8 cellular contexts compared by ENCODE assay signal in genomic region chr9:4740373-4740622, GRCh38. TPM values are rescaled to one million over a fixed set of nuclear protein-coding genes. Genes with fewer than 3 reads are reported as not detected.
DNase-seq lines count a peak whose midpoint lies in the region; ATAC-seq, FAIRE-seq and TF ChIP-seq lines count a peak whose summit lies in the region.

No MANE protein-coding gene starts in this region.

- FAIRE-seq in A549 (lab: Jason Lieb, UNC): no peak

- RAD21 ChIA-PET in HCT116 (lab: Charles Lee; ENCODE audit: low non-redundant PET in 1 of 2, low total read pairs in 2 of 2, uncharacterized antibody in 2 of 2, unreplicated experiment in 2 of 2): no interaction called here

- peak overlapping the region; percentile 86 for H3K9ac ChIP-seq in HCT116 (ENCODE audit: low read length)

- TF ChIP-seq RAD21 in A549 (conservative IDR thresholded peaks at IDR 0.05 in 1 of 2, IDR thresholded peaks at IDR 0.05 in 1 of 2) (no peak), HCT116 (IDR thresholded peaks at IDR 0.05; ENCODE audit: low read depth) (no peak)

- H3K9me3 ChIP-seq in A549 (no peaks in the 10 kb centered on the region), HCT116 (ENCODE audit: control insufficient read depth in 1 of 2, insufficient read depth in 1 of 2, low read depth in 1 of 2, low read length in 2 of 2) (no peaks in the 10 kb centered on the region), right lobe of liver (no peaks in the 10 kb centered on the region), upper lobe of left lung (no peaks in the 10 kb centered on the region)

- H3K4me1 ChIP-seq in A549 (peaks cover 24% of the 10 kb centered on the region), HCT116 (ENCODE audit: control insufficient read depth in 1 of 2, insufficient read depth in 2 of 2, low read length in 2 of 2) (peaks cover 27 to 45% of the 10 kb centered on the region in 2 experiments), right lobe of liver (peaks cover 0 to 15% (median 0%) of the 10 kb centered on the region in 4 donors), upper lobe of left lung (peaks cover 10 to 29% (median 21%) of the 10 kb centered on the region in 4 donors)

- H3K36me3 ChIP-seq in HCT116 (ENCODE audit: control insufficient read depth in 1 of 2, insufficient read depth in 2 of 2, low read length in 2 of 2): no peaks in the 10 kb centered on the region
- no peaks in the 10 kb centered on the region for H3K36me3 ChIP-seq in right lobe of liver
- H3K36me3 ChIP-seq in upper lobe of left lung: no peaks in the 10 kb centered on the region

- POLR2A ChIA-PET in A549 (lab: Yijun Ruan, JAX): interaction anchor here (0.8 to 2.2 kb wide), 11 partner anchors 10 to 1896 kb away, joined by 3 to 12 read pairs (median 4); partner anchors contain the start of genes CDC37L1, PUM3, RCL1 and RIC1
- POLR2A ChIA-PET in HCT116 (lab: Charles Lee): interaction anchor here (1.3 kb wide), 2 partner anchors 8 to 61 kb away, joined by 3 read pairs; partner anchors contain the start of gene CDC37L1

- no peak overlapping the region for H2AFZ ChIP-seq in HCT116 (ENCODE audit: low read depth, low read length, poor library complexity, severe bottlenecking)

- BruUV-seq in HCT116 (replicated peaks; lab: Mats Ljungman, UMichigan): no TSS peak

- TF ChIP-seq POLR2A in A549 (IDR thresholded peaks at IDR 0.05; ENCODE audit: low read length) (no peak), HCT116 (IDR thresholded peaks at IDR 0.05; ENCODE audit: borderline replicate concordance, extremely low read depth, insufficient read depth, insufficient read length) (no peak), right lobe of liver (IDR thresholded peaks at IDR 0.05) (no peak), upper lobe of left lung (IDR thresholded peaks at IDR 0.05) (no peak)

- CTCF ChIA-PET in A549 (lab: Yijun Ruan, JAX): interaction anchor here (0.6 to 8.0 kb wide), 16 partner anchors 11 to 374 kb away, joined by 3 to 69 read pairs (median 6); partner anchors contain the start of genes JAK2 and SPATA6L
- CTCF ChIA-PET in HCT116 (lab: Charles Lee): interaction anchor here (1.1 to 2.1 kb wide), 2 partner anchors 9 to 12 kb away, joined by 5 read pairs; no protein-coding TSS in a partner anchor

- peaks cover 51% of the 10 kb centered on the region for H3K79me2 ChIP-seq in HCT116 (ENCODE audit: insufficient read depth, low read length)

- TF ChIP-seq CTCF in A549 (IDR thresholded peaks at IDR 0.05) (no peak), HCT116 (IDR thresholded peaks at IDR 0.05 in 2 of 3, conservative IDR thresholded peaks at IDR 0.05 in 1 of 3; ENCODE audit: borderline replicate concordance in 1 of 3, insufficient read depth in 1 of 3, low read depth in 2 of 3, low read length in 2 of 3) (no peak), astrocyte of the cerebellum (IDR thresholded peaks at IDR 0.05; ENCODE audit: low read depth, low read length, missing control alignments) (no peak), right lobe of liver (IDR thresholded peaks at IDR 0.05) (no peak), upper lobe of left lung (IDR thresholded peaks at IDR 0.05) (no peak)

- TF ChIP-seq EP300 in A549 (IDR thresholded peaks at IDR 0.05) (no peak), upper lobe of left lung (IDR thresholded peaks at IDR 0.05) (no peak)

- WGBS in A549 (ENCODE audit: missing lambda C conversion rate): under 1% methylated on average over 5 of the region's 5 CpGs
- 0% methylated on average over 5 of the region's 5 CpGs for WGBS in right lobe of liver (ENCODE audit: insufficient coverage, low coverage, low lambda C conversion rate, missing lambda C conversion rate)
- WGBS in upper lobe of left lung, 2 donors: 0 to 1% methylated on average over 5 of the region's 5 CpGs

- no peak for DNase-seq in A549 (ENCODE audit: low read depth in 1 of 2, low spot score in 1 of 2)
- no peak for DNase-seq in HCT116 (ENCODE audit: low read depth, low spot score)
- no peak for DNase-seq in astrocyte of the cerebellum (ENCODE audit: low read depth)
- DNase-seq in right lobe of liver: no peak
- no peak for DNase-seq in upper lobe of left lung
- no peak for DNase-seq in activated CD4-positive, CD25-positive, alpha-beta regulatory T cell treated with anti-CD3 and anti-CD28 coated beads, Interleukin-2, amount 50 U/mL, for 72 hours
- no peak for DNase-seq in CD1c-positive myeloid dendritic cell (ENCODE audit: extremely low spot score)

- H3K4me3 ChIP-seq in A549 (peak overlapping the region; percentile 88), HCT116 (replicated peaks in 1 of 2; ENCODE audit: low read depth in 1 of 2, low read length in 2 of 2) (peak overlapping the region; percentile 65 to 91), astrocyte of the cerebellum (ENCODE audit: low read depth, low read length) (peak overlapping the region; percentile 88), right lobe of liver (peak overlapping the region; percentile 79 to 99 (median 81)), upper lobe of left lung (peak overlapping the region; percentile 87 to 97 (median 92))

- intact Hi-C loops in HCT116 (cut with micrococcal nuclease) (no loop called here), right lobe of liver (cut with DNase I) (loop anchor here in 1 of 2 donors (10.0 kb wide), 1 partner anchor 75 kb away; the partner anchor contains the start of genes PLPP6 and SPATA6L)

- H3K27me3 ChIP-seq in HCT116 (ENCODE audit: insufficient read depth, low read length) (no peaks in the 10 kb centered on the region), right lobe of liver (no peaks in the 10 kb centered on the region), upper lobe of left lung (no peaks in the 10 kb centered on the region)

- no peak for ATAC-seq in A549
- ATAC-seq in HCT116: no peak
- peak; percentile 7 to 19 (median 14) for ATAC-seq in right lobe of liver
- ATAC-seq in upper lobe of left lung (ENCODE audit: low FRiP score in 2 of 2): no peak
- ATAC-seq in HG03342 (IDR thresholded peaks at IDR 0.05; ENCODE audit: unreplicated experiment): no peak

- H3K4me2 ChIP-seq in A549 (peak overlapping the region; percentile 75), HCT116 (ENCODE audit: low read length) (peak overlapping the region; percentile 92)

- H3K27ac ChIP-seq in A549 (peak overlapping the region; percentile 88 to 92), HCT116 (ENCODE audit: low read depth, low read length) (peak overlapping the region; percentile 84), right lobe of liver (peak overlapping the region; percentile 92 to 99 (median 94)), upper lobe of left lung (peak overlapping the region; percentile 84 to 98 (median 96))

- H3K9me2 ChIP-seq in HCT116 (ENCODE audit: insufficient read depth): no peaks in the 10 kb centered on the region

- in situ Hi-C loops in astrocyte of the cerebellum (cut with HindIII; ENCODE audit: low sequenced_read_pairs): no loop called here

- no peaks in the 10 kb centered on the region for H4K20me1 ChIP-seq in HCT116 (ENCODE audit: insufficient read depth)

TF ChIP-seq in A549, 52 proteins besides CTCF, POLR2A, EP300 and RAD21:
- TF ChIP-seq HOXA7 (CRISPR knock-in tag; IDR thresholded peaks at IDR 0.05) (0 out of 2 replicates have a peak, but pooled peaks have one; percentile 20), EHMT2 (IDR thresholded peaks at IDR 0.05; ENCODE audit: low read depth) (no peak), ZNF302 (CRISPR knock-in tag; IDR thresholded peaks at IDR 0.05) (0 out of 2 replicates have a peak, but pooled peaks have one; percentile 5)

TF ChIP-seq in HCT116, 20 proteins besides CTCF, POLR2A, EP300 and RAD21 (continues in another document):
- TF ChIP-seq ELF1 (IDR thresholded peaks at IDR 0.05; ENCODE audit: borderline replicate concordance, low read depth) (no peak), CBX3 (IDR thresholded peaks at IDR 0.05; ENCODE audit: low read depth) (no peak), EZH2phosphoT487 (IDR thresholded peaks at IDR 0.05; ENCODE audit: borderline replicate concordance) (no peak), SP1 (IDR thresholded peaks at IDR 0.05; ENCODE audit: low read depth) (no peak), EZH2 (IDR thresholded peaks at IDR 0.05) (no peak), POLR2AphosphoS5 (IDR thresholded peaks at IDR 0.05; ENCODE audit: low read depth, low read length) (no peak), EGR1 (IDR thresholded peaks at IDR 0.05; ENCODE audit: low read depth) (no peak)
- TF ChIP-seq, protein P1, sequence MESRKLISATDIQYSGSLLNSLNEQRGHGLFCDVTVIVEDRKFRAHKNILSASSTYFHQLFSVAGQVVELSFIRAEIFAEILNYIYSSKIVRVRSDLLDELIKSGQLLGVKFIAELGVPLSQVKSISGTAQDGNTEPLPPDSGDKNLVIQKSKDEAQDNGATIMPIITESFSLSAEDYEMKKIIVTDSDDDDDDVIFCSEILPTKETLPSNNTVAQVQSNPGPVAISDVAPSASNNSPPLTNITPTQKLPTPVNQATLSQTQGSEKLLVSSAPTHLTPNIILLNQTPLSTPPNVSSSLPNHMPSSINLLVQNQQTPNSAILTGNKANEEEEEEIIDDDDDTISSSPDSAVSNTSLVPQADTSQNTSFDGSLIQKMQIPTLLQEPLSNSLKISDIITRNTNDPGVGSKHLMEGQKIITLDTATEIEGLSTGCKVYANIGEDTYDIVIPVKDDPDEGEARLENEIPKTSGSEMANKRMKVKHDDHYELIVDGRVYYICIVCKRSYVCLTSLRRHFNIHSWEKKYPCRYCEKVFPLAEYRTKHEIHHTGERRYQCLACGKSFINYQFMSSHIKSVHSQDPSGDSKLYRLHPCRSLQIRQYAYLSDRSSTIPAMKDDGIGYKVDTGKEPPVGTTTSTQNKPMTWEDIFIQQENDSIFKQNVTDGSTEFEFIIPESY (IDR thresholded peaks at IDR 0.05; ENCODE audit: extremely low read depth, insufficient replicate concordance, low read length): no peak

RNA-seq across cellular contexts. Expression of gene AK3, which starts 0.7 kb away (rescaled TPM):
- polyA plus RNA-seq in A549 (2011; rRNA removed) (70.4 and 83.0 TPM in 2 replicates), A549 (2017; fragmentation: RNase III; extraction: RNeasy Plus Mini Kit Qiagen cat#74134 plus additional on column Dnase treatment) (42.6 to 51.0 TPM (median 49.0 TPM) in 3 replicates)
- 14.9 and 21.0 TPM in 2 replicates for polyA plus RNA-seq in A549 (2012; cell fraction: cytosol; rRNA removed)
- polyA plus RNA-seq in A549 (2012; cell fraction: nucleus; rRNA removed): 6.3 and 8.9 TPM in 2 replicates
- 22.6 and 31.3 TPM in 2 replicates for polyA minus RNA-seq in A549 (2011; rRNA and poly(A)+ RNA removed)
- total RNA-seq in HCT116 (2021; ENCODE audit: unreplicated experiment) (43.0 TPM), right lobe of liver (100 to 1,000 TPM in 3 of 6 experiments, 10 to 100 TPM in 3; 72.4 to 131 (median 99.5) TPM), upper lobe of left lung (10 to 100 TPM; 33.2 to 81.2 (median 51.7) TPM)
- 22.0 and 22.3 TPM in 2 replicates for polyA plus RNA-seq in HCT116 (2012)

RNA-seq across cellular contexts. Expression of gene RCL1, which starts 52.4 kb away (rescaled TPM):
- polyA plus RNA-seq in A549 (2011; rRNA removed) (25.5 and 26.7 TPM in 2 replicates), A549 (2017; fragmentation: RNase III; extraction: RNeasy Plus Mini Kit Qiagen cat#74134 plus additional on column Dnase treatment) (27.5 to 30.0 TPM (median 29.4 TPM) in 3 replicates)
- 30.0 and 33.4 TPM in 2 replicates for polyA plus RNA-seq in A549 (2012; cell fraction: cytosol; rRNA removed)
- polyA plus RNA-seq in A549 (2012; cell fraction: nucleus; rRNA removed): 29.3 and 43.1 TPM in 2 replicates
- polyA minus RNA-seq in A549 (2011; rRNA and poly(A)+ RNA removed): 43.1 and 43.3 TPM in 2 replicates
- total RNA-seq in HCT116 (2021; ENCODE audit: unreplicated experiment) (29.9 TPM), right lobe of liver (100 to 1,000 TPM in 1 of 6 experiments, 10 to 100 TPM in 5; 20.2 to 108 (median 63.4) TPM), upper lobe of left lung (10 to 100 TPM; 20.8 to 63.9 (median 30.1) TPM)
- polyA plus RNA-seq in HCT116 (2012): 13.5 and 18.4 TPM in 2 replicates

Comparison
In these comparisons a context has a peak if more than half of its experiments do, and no peak if none do; other contexts are left out.
1. ATAC-seq: peak in right lobe of liver (4 of 4); none in A549 (0 of 2), HCT116 (single experiment), upper lobe of left lung (0 of 2) and HG03342 (single experiment).
2. Peak in every context shown above with its lines, with median percentiles within 50 percentile points of each other: H3K27ac ChIP-seq and H3K4me3 ChIP-seq.